In the genomic region with DNA sequence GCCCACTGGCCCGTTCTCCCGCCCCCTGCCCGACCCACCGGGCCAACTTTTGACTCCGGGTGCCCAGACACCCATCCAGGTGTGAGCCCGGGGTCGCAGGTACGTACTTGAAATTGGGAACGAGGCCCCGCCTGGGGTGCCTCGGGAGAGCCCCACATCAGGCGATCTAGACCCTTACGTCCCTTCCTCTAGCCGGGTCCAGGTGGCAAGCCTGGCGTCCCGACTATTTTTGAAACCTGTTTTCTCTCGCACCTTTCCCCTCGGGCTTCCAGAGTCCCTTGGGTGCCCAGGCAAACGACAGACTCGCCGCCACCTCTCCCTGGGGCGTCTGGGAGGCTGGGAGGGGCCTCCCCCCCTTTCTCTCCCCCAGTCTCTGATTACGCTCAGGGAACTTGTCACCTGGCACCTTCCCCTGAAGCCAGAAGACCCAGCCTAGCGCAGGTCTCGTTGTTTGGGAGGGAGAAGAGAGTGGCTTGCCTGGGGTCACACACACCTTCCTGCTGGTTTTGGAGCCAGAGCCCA, we compare ENCODE assay signal across 8 cellular contexts. TPM values are rescaled to one million over a fixed set of nuclear protein-coding genes. Genes with fewer than 3 reads are reported as not detected.
DNase-seq lines count a peak whose midpoint lies in the region; ATAC-seq, FAIRE-seq and TF ChIP-seq lines count a peak whose summit lies in the region.

No MANE protein-coding gene starts in this region.

- no peak for ATAC-seq in lung (ENCODE audit: insufficient read depth, low FRiP score)

- peaks cover under 1% of the 10 kb centered on the region for H3K4me1 Mint-ChIP-seq in astrocyte (ENCODE audit: low read depth, unreplicated experiment)

- no peaks in the 10 kb centered on the region for H3K27me3 ChIP-seq in astrocyte (ENCODE audit: insufficient read depth, low read length)
- H3K27me3 ChIP-seq in lung (ENCODE audit: control insufficient read depth, insufficient read depth), result no peaks in the 10 kb centered on the region
- H3K27me3 ChIP-seq in vagina, result no peaks in the 10 kb centered on the region

- no peaks in the 10 kb centered on the region for H3K36me3 ChIP-seq in astrocyte (ENCODE audit: insufficient read depth, low read length)
- no peaks in the 10 kb centered on the region for H3K36me3 ChIP-seq in lung (ENCODE audit: control insufficient read depth in 2 of 2, insufficient read depth in 2 of 2, low read length in 2 of 2)
- H3K36me3 ChIP-seq in vagina, result no peaks in the 10 kb centered on the region

- H3K9ac ChIP-seq in astrocyte (ENCODE audit: low read length), result peak overlapping the region; percentile 78

- intact Hi-C loops in vagina (cut with DNase I), result no loop called here

- H3K27ac Mint-ChIP-seq in astrocyte (ENCODE audit: unreplicated experiment), result no peak overlapping the region

- DNase-seq in stimulated activated naive CD4-positive, alpha-beta T cell (lab: John Stamatoyannopoulos, UW), result peak in 4 of 6 experiments; percentile 27 to 32 (median 28)
- DNase-seq in stimulated activated naive CD4-positive, alpha-beta T cell treated with Interleukin-2 at 50 U/mL for 16 hours (lab: John Stamatoyannopoulos, UW), result no peak
- DNase-seq in astrocyte (ENCODE audit: low read depth) (no peak), lung (ENCODE audit: low spot score) (no peak), vagina (ENCODE audit: extremely low spot score in 2 of 2) (no peak), amniotic stem cell (lab: John Stamatoyannopoulos, UW) (no peak), frontal cortex (ENCODE audit: low spot score in 2 of 2) (no peak), NCI-H748 (lab: John Stamatoyannopoulos, UW; ENCODE audit: unreplicated experiment) (no peak)

- TF ChIP-seq POLR2A in vagina (IDR thresholded peaks at IDR 0.05), result no peak

- H3K9me3 ChIP-seq in astrocyte (ENCODE audit: insufficient read depth, low read depth, low read length) (no peaks in the 10 kb centered on the region), lung (ENCODE audit: control insufficient read depth in 2 of 2, insufficient read depth in 1 of 2, low read length in 1 of 2) (no peaks in the 10 kb centered on the region), vagina (no peaks in the 10 kb centered on the region)

- H3K27ac ChIP-seq in astrocyte (ENCODE audit: low read depth, low read length) (no peak overlapping the region), lung (ENCODE audit: low read depth in 1 of 2, low read length in 1 of 2) (peak overlapping the region; percentile 92 to 95), vagina (peak overlapping the region; percentile 62)

- no peaks in the 10 kb centered on the region for H3K9me3 Mint-ChIP-seq in astrocyte (ENCODE audit: unreplicated experiment)

- H3K36me3 Mint-ChIP-seq in astrocyte (ENCODE audit: low read depth, unreplicated experiment), result no peaks in the 10 kb centered on the region

- H3K4me2 ChIP-seq in astrocyte (ENCODE audit: low read length), result peak overlapping the region; percentile 89

- no peak for FAIRE-seq in astrocyte (lab: Jason Lieb, UNC)
- FAIRE-seq in frontal cortex (lab: Jason Lieb, UNC), result no peak

- 5% methylated on average over 24 to 25 of the region's 25 CpGs for WGBS in lung, 2 donors

- peak overlapping the region; percentile 75 for H2AFZ ChIP-seq in astrocyte (ENCODE audit: low read depth, low read length)

- H3K79me2 ChIP-seq in astrocyte (ENCODE audit: insufficient read depth, low read length), result peaks cover 14% of the 10 kb centered on the region

- peak overlapping the region; percentile 78 for H3K4me3 Mint-ChIP-seq in astrocyte (ENCODE audit: unreplicated experiment)

- H4K20me1 ChIP-seq in astrocyte (ENCODE audit: insufficient read depth, low read length), result peaks cover 27% of the 10 kb centered on the region

- H3K4me3 ChIP-seq in astrocyte (ENCODE audit: insufficient read depth, low read depth, low read length) (peak overlapping the region; percentile 63), lung (peak overlapping the region; percentile 90), vagina (peak overlapping the region; percentile 61 to 68)

- peaks cover 16% of the 10 kb centered on the region for H3K27me3 Mint-ChIP-seq in astrocyte (ENCODE audit: low read depth, unreplicated experiment)

- H3K4me1 ChIP-seq in astrocyte (ENCODE audit: insufficient read depth, low read length), result peaks cover 14% of the 10 kb centered on the region
- peaks cover 0 to 16% of the 10 kb centered on the region in 2 donors for H3K4me1 ChIP-seq in lung (ENCODE audit: control insufficient read depth in 2 of 2, insufficient read depth in 2 of 2, low read length in 2 of 2)
- peaks cover 35% of the 10 kb centered on the region for H3K4me1 ChIP-seq in vagina

- TF ChIP-seq CTCF in astrocyte (IDR thresholded peaks at IDR 0.05; ENCODE audit: insufficient read depth, low read depth, low read length) (no peak), lung (IDR thresholded peaks at IDR 0.05; ENCODE audit: control extremely low read depth, extremely low read depth) (no peak), vagina (IDR thresholded peaks at IDR 0.05) (no peak)

RNA-seq across cellular contexts. Expression of gene LDLRAP1, which starts 0.9 kb away (rescaled TPM):
- total RNA-seq in astrocyte, result 7.9 and 8.0 TPM in 2 replicates
- total RNA-seq in lung, result 10 to 100 TPM; 21.1 to 23.4 TPM
- polyA plus RNA-seq in lung, result 10 to 100 TPM; 15.2 to 15.5 TPM
- 22.3 TPM for total RNA-seq in vagina
- 1.6 TPM for total RNA-seq in frontal cortex

Comparison
In these comparisons a context has a peak if more than half of its experiments do, and no peak if none do; other contexts are left out.
1. DNase-seq: peak in stimulated activated naive CD4-positive, alpha-beta T cell (4 of 6); none in stimulated activated naive CD4-positive, alpha-beta T cell treated with Interleukin-2 at 50 U/mL for 16 hours (single experiment), astrocyte (single experiment), lung (single experiment), vagina (0 of 2), amniotic stem cell (single experiment), frontal cortex (0 of 2) and NCI-H748 (single experiment).
2. Peak in every context shown above with its lines, with median percentiles within 50 percentile points of each other: H3K4me3 ChIP-seq.